Comparison of ENCODE assay signal across 1 cellular context in the genomic region with DNA sequence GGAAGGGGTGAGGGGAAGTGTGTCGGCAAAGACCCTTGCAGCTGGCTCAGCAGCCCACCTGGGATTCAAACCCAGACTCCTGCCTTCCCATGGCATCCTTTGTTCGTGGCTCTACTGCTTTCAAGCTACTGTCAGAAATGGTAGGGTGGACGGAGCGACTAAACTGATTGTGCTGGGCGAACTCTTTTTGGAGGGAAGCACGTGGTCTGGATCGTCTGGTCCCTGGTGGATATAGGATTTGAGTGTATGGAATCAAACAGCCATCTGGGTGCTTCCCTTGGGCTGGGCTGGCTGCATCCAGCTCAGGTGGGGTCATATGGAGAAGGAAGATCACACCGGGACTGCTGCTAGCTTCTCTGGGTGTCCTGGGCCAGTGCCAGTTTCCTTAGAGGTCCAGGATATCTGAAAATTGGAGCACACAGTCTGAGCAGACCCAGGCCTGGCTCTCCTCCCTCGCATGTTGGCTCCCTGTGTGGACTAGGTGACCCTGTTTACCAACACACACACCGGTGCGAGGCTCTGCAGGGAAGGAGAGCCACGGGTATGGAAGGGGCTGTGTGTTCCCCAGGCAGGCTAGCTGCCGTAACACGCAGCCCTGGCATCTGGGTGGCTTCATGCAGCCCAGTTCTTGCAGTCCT.
TF ChIP-seq lines count a peak whose summit lies in the region.

No MANE protein-coding gene starts in this region.

TF ChIP-seq in K562, 482 proteins besides CTCF, POLR2A, EP300 and RAD21:
- TF ChIP-seq KHSRP (IDR thresholded peaks at IDR 0.05) (no peak), ZNF77 (CRISPR knock-in tag; IDR thresholded peaks at IDR 0.05) (no peak), POLR3G (IDR thresholded peaks at IDR 0.05; ENCODE audit: extremely low read depth, insufficient read length, insufficient replicate concordance) (no peak), RBFOX2 (IDR thresholded peaks at IDR 0.05; ENCODE audit: low read depth, low read length) (peak; percentile 41; the same call in 1 of the 2 replicates), L3MBTL2 (IDR thresholded peaks at IDR 0.05) (peak; percentile 56; the same call in 1 of the 2 replicates), KAT7 (CRISPR knock-in tag; IDR thresholded peaks at IDR 0.05; ENCODE audit: borderline replicate concordance) (0 out of 2 replicates have a peak, but pooled peaks have one; percentile 23), GTF2E2 (tag; IDR thresholded peaks at IDR 0.05) (no peak), MBD2 (IDR thresholded peaks at IDR 0.05; ENCODE audit: borderline replicate concordance, low read depth) (no peak), SMARCC2 (IDR thresholded peaks at IDR 0.05; ENCODE audit: low read depth) (no peak), ETV5 (CRISPR knock-in tag; IDR thresholded peaks at IDR 0.05; ENCODE audit: low read depth) (no peak)
- TF ChIP-seq, protein P1, sequence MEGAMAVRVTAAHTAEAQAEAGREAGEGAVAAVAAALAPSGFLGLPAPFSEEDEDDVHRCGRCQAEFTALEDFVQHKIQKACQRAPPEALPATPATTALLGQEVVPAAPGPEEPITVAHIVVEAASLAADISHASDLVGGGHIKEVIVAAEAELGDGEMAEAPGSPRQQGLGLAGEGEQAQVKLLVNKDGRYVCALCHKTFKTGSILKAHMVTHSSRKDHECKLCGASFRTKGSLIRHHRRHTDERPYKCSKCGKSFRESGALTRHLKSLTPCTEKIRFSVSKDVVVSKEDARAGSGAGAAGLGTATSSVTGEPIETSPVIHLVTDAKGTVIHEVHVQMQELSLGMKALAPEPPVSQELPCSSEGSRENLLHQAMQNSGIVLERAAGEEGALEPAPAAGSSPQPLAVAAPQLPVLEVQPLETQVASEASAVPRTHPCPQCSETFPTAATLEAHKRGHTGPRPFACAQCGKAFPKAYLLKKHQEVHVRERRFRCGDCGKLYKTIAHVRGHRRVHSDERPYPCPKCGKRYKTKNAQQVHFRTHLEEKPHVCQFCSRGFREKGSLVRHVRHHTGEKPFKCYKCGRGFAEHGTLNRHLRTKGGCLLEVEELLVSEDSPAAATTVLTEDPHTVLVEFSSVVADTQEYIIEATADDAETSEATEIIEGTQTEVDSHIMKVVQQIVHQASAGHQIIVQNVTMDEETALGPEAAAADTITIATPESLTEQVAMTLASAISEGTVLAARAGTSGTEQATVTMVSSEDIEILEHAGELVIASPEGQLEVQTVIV (CRISPR knock-in tag; IDR thresholded peaks at IDR 0.05; ENCODE audit: borderline replicate concordance): no peak
- TF ChIP-seq, protein P2, sequence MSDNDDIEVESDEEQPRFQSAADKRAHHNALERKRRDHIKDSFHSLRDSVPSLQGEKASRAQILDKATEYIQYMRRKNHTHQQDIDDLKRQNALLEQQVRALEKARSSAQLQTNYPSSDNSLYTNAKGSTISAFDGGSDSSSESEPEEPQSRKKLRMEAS (CRISPR knock-in tag; IDR thresholded peaks at IDR 0.05): peak; percentile 33; the same call in 1 of the 2 replicates
- TF ChIP-seq, protein P3, sequence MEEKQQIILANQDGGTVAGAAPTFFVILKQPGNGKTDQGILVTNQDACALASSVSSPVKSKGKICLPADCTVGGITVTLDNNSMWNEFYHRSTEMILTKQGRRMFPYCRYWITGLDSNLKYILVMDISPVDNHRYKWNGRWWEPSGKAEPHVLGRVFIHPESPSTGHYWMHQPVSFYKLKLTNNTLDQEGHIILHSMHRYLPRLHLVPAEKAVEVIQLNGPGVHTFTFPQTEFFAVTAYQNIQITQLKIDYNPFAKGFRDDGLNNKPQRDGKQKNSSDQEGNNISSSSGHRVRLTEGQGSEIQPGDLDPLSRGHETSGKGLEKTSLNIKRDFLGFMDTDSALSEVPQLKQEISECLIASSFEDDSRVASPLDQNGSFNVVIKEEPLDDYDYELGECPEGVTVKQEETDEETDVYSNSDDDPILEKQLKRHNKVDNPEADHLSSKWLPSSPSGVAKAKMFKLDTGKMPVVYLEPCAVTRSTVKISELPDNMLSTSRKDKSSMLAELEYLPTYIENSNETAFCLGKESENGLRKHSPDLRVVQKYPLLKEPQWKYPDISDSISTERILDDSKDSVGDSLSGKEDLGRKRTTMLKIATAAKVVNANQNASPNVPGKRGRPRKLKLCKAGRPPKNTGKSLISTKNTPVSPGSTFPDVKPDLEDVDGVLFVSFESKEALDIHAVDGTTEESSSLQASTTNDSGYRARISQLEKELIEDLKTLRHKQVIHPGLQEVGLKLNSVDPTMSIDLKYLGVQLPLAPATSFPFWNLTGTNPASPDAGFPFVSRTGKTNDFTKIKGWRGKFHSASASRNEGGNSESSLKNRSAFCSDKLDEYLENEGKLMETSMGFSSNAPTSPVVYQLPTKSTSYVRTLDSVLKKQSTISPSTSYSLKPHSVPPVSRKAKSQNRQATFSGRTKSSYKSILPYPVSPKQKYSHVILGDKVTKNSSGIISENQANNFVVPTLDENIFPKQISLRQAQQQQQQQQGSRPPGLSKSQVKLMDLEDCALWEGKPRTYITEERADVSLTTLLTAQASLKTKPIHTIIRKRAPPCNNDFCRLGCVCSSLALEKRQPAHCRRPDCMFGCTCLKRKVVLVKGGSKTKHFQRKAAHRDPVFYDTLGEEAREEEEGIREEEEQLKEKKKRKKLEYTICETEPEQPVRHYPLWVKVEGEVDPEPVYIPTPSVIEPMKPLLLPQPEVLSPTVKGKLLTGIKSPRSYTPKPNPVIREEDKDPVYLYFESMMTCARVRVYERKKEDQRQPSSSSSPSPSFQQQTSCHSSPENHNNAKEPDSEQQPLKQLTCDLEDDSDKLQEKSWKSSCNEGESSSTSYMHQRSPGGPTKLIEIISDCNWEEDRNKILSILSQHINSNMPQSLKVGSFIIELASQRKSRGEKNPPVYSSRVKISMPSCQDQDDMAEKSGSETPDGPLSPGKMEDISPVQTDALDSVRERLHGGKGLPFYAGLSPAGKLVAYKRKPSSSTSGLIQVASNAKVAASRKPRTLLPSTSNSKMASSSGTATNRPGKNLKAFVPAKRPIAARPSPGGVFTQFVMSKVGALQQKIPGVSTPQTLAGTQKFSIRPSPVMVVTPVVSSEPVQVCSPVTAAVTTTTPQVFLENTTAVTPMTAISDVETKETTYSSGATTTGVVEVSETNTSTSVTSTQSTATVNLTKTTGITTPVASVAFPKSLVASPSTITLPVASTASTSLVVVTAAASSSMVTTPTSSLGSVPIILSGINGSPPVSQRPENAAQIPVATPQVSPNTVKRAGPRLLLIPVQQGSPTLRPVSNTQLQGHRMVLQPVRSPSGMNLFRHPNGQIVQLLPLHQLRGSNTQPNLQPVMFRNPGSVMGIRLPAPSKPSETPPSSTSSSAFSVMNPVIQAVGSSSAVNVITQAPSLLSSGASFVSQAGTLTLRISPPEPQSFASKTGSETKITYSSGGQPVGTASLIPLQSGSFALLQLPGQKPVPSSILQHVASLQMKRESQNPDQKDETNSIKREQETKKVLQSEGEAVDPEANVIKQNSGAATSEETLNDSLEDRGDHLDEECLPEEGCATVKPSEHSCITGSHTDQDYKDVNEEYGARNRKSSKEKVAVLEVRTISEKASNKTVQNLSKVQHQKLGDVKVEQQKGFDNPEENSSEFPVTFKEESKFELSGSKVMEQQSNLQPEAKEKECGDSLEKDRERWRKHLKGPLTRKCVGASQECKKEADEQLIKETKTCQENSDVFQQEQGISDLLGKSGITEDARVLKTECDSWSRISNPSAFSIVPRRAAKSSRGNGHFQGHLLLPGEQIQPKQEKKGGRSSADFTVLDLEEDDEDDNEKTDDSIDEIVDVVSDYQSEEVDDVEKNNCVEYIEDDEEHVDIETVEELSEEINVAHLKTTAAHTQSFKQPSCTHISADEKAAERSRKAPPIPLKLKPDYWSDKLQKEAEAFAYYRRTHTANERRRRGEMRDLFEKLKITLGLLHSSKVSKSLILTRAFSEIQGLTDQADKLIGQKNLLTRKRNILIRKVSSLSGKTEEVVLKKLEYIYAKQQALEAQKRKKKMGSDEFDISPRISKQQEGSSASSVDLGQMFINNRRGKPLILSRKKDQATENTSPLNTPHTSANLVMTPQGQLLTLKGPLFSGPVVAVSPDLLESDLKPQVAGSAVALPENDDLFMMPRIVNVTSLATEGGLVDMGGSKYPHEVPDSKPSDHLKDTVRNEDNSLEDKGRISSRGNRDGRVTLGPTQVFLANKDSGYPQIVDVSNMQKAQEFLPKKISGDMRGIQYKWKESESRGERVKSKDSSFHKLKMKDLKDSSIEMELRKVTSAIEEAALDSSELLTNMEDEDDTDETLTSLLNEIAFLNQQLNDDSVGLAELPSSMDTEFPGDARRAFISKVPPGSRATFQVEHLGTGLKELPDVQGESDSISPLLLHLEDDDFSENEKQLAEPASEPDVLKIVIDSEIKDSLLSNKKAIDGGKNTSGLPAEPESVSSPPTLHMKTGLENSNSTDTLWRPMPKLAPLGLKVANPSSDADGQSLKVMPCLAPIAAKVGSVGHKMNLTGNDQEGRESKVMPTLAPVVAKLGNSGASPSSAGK (IDR thresholded peaks at IDR 0.05): 0 out of 2 replicates have a peak, but pooled peaks have one; percentile 44
- TF ChIP-seq, protein P4, sequence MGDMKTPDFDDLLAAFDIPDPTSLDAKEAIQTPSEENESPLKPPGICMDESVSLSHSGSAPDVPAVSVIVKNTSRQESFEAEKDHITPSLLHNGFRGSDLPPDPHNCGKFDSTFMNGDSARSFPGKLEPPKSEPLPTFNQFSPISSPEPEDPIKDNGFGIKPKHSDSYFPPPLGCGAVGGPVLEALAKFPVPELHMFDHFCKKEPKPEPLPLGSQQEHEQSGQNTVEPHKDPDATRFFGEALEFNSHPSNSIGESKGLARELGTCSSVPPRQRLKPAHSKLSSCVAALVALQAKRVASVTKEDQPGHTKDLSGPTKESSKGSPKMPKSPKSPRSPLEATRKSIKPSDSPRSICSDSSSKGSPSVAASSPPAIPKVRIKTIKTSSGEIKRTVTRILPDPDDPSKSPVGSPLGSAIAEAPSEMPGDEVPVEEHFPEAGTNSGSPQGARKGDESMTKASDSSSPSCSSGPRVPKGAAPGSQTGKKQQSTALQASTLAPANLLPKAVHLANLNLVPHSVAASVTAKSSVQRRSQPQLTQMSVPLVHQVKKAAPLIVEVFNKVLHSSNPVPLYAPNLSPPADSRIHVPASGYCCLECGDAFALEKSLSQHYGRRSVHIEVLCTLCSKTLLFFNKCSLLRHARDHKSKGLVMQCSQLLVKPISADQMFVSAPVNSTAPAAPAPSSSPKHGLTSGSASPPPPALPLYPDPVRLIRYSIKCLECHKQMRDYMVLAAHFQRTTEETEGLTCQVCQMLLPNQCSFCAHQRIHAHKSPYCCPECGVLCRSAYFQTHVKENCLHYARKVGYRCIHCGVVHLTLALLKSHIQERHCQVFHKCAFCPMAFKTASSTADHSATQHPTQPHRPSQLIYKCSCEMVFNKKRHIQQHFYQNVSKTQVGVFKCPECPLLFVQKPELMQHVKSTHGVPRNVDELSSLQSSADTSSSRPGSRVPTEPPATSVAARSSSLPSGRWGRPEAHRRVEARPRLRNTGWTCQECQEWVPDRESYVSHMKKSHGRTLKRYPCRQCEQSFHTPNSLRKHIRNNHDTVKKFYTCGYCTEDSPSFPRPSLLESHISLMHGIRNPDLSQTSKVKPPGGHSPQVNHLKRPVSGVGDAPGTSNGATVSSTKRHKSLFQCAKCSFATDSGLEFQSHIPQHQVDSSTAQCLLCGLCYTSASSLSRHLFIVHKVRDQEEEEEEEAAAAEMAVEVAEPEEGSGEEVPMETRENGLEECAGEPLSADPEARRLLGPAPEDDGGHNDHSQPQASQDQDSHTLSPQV (IDR thresholded peaks at IDR 0.05): peak; percentile 35; the same call in 1 of the 2 replicates
- TF ChIP-seq, protein P5, sequence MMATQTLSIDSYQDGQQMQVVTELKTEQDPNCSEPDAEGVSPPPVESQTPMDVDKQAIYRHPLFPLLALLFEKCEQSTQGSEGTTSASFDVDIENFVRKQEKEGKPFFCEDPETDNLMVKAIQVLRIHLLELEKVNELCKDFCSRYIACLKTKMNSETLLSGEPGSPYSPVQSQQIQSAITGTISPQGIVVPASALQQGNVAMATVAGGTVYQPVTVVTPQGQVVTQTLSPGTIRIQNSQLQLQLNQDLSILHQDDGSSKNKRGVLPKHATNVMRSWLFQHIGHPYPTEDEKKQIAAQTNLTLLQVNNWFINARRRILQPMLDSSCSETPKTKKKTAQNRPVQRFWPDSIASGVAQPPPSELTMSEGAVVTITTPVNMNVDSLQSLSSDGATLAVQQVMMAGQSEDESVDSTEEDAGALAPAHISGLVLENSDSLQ (IDR thresholded peaks at IDR 0.05): no peak
- TF ChIP-seq, protein P6, sequence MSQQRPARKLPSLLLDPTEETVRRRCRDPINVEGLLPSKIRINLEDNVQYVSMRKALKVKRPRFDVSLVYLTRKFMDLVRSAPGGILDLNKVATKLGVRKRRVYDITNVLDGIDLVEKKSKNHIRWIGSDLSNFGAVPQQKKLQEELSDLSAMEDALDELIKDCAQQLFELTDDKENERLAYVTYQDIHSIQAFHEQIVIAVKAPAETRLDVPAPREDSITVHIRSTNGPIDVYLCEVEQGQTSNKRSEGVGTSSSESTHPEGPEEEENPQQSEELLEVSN (IDR thresholded peaks at IDR 0.05; ENCODE audit: borderline replicate concordance in 1 of 2, extremely low read depth in 1 of 2, insufficient read depth in 1 of 2, insufficient read length in 1 of 2, low read depth in 1 of 2, low read length in 1 of 2, poor library complexity in 1 of 2, severe bottlenecking in 1 of 2): peak in 1 of 2 experiments; percentile 56
